1 cellular context compared by ENCODE assay signal in genomic region chr7:64854969-64855368, GRCh38.
TF ChIP-seq lines count a peak whose summit lies in the region.

No MANE protein-coding gene starts in this region.

TF ChIP-seq in K562, 482 proteins besides CTCF, POLR2A, EP300 and RAD21 (continued from another document):
- TF ChIP-seq BDP1 (IDR thresholded peaks at IDR 0.05; ENCODE audit: insufficient read depth, insufficient read length), result no peak
- no peak for TF ChIP-seq ZBTB33 (CRISPR knock-in tag; IDR thresholded peaks at IDR 0.05)
- no peak for TF ChIP-seq HNRNPUL1 (IDR thresholded peaks at IDR 0.05; ENCODE audit: low read length)
- TF ChIP-seq DNMT1 (IDR thresholded peaks at IDR 0.05), result no peak
- no peak for TF ChIP-seq ILF3 (IDR thresholded peaks at IDR 0.05; ENCODE audit: borderline replicate concordance)
- TF ChIP-seq ZNF586 (CRISPR knock-in tag; conservative IDR thresholded peaks at IDR 0.05), result no peak
- TF ChIP-seq IRF9 (tag; IDR thresholded peaks at IDR 0.05), result no peak
- TF ChIP-seq POLR2AphosphoS5 (IDR thresholded peaks at IDR 0.05; ENCODE audit: control insufficient read depth, insufficient read depth, low read depth, low read length), result no peak
- TF ChIP-seq JUN (IDR thresholded peaks at IDR 0.05; ENCODE audit: borderline replicate concordance, low read depth, low read length), result no peak
- no peak for TF ChIP-seq JUN (CRISPR knock-in tag; IDR thresholded peaks at IDR 0.05; ENCODE audit: borderline replicate concordance)
- no peak for TF ChIP-seq ZKSCAN3 (CRISPR knock-in tag; IDR thresholded peaks at IDR 0.05)
- TF ChIP-seq MAFG (tag; conservative IDR thresholded peaks at IDR 0.05), result no peak
- TF ChIP-seq ZEB2 (IDR thresholded peaks at IDR 0.05), result no peak
- TF ChIP-seq SNAPC5 (CRISPR knock-in tag; IDR thresholded peaks at IDR 0.05), result no peak
- TF ChIP-seq CBFA2T3 (IDR thresholded peaks at IDR 0.05), result peak; percentile 56
- no peak for TF ChIP-seq PREB (CRISPR knock-in tag; IDR thresholded peaks at IDR 0.05)
- no peak for TF ChIP-seq NCOR1 (IDR thresholded peaks at IDR 0.05)
- TF ChIP-seq ZFP91 (CRISPR knock-in tag; IDR thresholded peaks at IDR 0.05), result no peak
- TF ChIP-seq FOSL1 (tag; conservative IDR thresholded peaks at IDR 0.05), result peak; percentile 27; the same call in 1 of the 2 replicates
- peak; percentile 40; the same call in 1 of the 2 replicates for TF ChIP-seq TCF3 (CRISPR knock-in tag; IDR thresholded peaks at IDR 0.05)
- TF ChIP-seq SNIP1 (IDR thresholded peaks at IDR 0.05; ENCODE audit: low read depth), result no peak
- TF ChIP-seq HEY1 (CRISPR knock-in tag; IDR thresholded peaks at IDR 0.05; ENCODE audit: borderline replicate concordance), result no peak
- no peak for TF ChIP-seq SAFB (IDR thresholded peaks at IDR 0.05; ENCODE audit: borderline replicate concordance, low read depth, low read length)
